16 cellular contexts compared by ENCODE assay signal in genomic region chr5:39197556-39197955, GRCh38. TPM values are rescaled to one million over a fixed set of nuclear protein-coding genes. Genes with fewer than 3 reads are reported as not detected.
DNase-seq lines count a peak whose midpoint lies in the region; ATAC-seq, FAIRE-seq and TF ChIP-seq lines count a peak whose summit lies in the region.
"Had no signal": no experiment of that assay in that cellular context is flagged by ENCODE, and none has a peak within 500 bp of the region (broad histone marks: within the 10 kb centered on the region; RNA-seq: fewer than 3 reads in every experiment).

No MANE protein-coding gene starts in this region.

- H3K4me1 ChIP-seq in Loucy (ENCODE audit: insufficient read depth, low read length, poor library complexity, severe bottlenecking) (peaks cover 66% of the 10 kb centered on the region), ovary (ENCODE audit: insufficient read depth) (no peaks in the 10 kb centered on the region)
- H3K4me1 ChIP-seq: ascending aorta had no signal

- peaks cover 99% of the 10 kb centered on the region for H3K79me2 ChIP-seq in Loucy (ENCODE audit: insufficient read depth, low read length)

- no peak for TF ChIP-seq EP300 in ovary (IDR thresholded peaks at IDR 0.05)

- TF ChIP-seq POLR2A in ovary (IDR thresholded peaks at IDR 0.05) = no peak
- no peak for TF ChIP-seq POLR2A in GM12891 (IDR thresholded peaks at IDR 0.05; ENCODE audit: low read depth, low read length)

- no peaks in the 10 kb centered on the region for H3K36me3 ChIP-seq in Loucy (ENCODE audit: insufficient read depth, low read length)
- no peaks in the 10 kb centered on the region for H3K36me3 ChIP-seq in ovary
- H3K36me3 ChIP-seq: ascending aorta had no signal

- H4K20me1 ChIP-seq in Loucy (ENCODE audit: insufficient read depth, low read length, poor library complexity, severe bottlenecking) = peaks cover 4% of the 10 kb centered on the region

- H3K9me2 ChIP-seq in Loucy (replicated peaks; ENCODE audit: low read depth, low read length) = no peaks in the 10 kb centered on the region

- no peaks in the 10 kb centered on the region for H3K27me3 Mint-ChIP-seq in activated naive CD8-positive, alpha-beta T cell treated with anti-CD3 and anti-CD28 coated beads, Interleukin-2, amount 50 U/mL, for 24 hours

- peak; percentile 69 for ATAC-seq in activated naive CD8-positive, alpha-beta T cell treated with anti-CD3 and anti-CD28 coated beads, Interleukin-2, amount 50 U/mL, for 24 hours

- peak; percentile 39; the same call in 1 of the 2 replicates for TF ChIP-seq CTCF in Loucy (conservative IDR thresholded peaks at IDR 0.05; ENCODE audit: low read length)
- no peak for TF ChIP-seq CTCF in ovary (IDR thresholded peaks at IDR 0.05)

- FAIRE-seq in GM12891 (lab: Jason Lieb, UNC) = no peak
- FAIRE-seq: endothelial cell of umbilical vein, urothelium cell line had no signal

- H2AFZ ChIP-seq in Loucy (ENCODE audit: low read length) = no peak overlapping the region

- H3K4me3 Mint-ChIP-seq in activated naive CD8-positive, alpha-beta T cell treated with anti-CD3 and anti-CD28 coated beads, Interleukin-2, amount 50 U/mL, for 24 hours = peak overlapping the region; percentile 68

- peak overlapping the region; percentile 89 for H3K4me3 ChIP-seq in Loucy (ENCODE audit: low read length, poor library complexity, severe bottlenecking)
- H3K4me3 ChIP-seq in ovary = no peak overlapping the region
- H3K4me3 ChIP-seq: ascending aorta had no signal

- intact Hi-C loops in ovary (cut with DNase I) = no loop called here

- peaks cover 58% of the 10 kb centered on the region for H3K4me1 Mint-ChIP-seq in activated naive CD8-positive, alpha-beta T cell treated with anti-CD3 and anti-CD28 coated beads, Interleukin-2, amount 50 U/mL, for 24 hours

- H3K9me3 ChIP-seq in Loucy (ENCODE audit: insufficient read depth, low read depth, low read length) (no peaks in the 10 kb centered on the region), ovary (no peaks in the 10 kb centered on the region)
- H3K9me3 ChIP-seq: ascending aorta had no signal

- no peaks in the 10 kb centered on the region for H3K9me3 Mint-ChIP-seq in activated naive CD8-positive, alpha-beta T cell treated with anti-CD3 and anti-CD28 coated beads, Interleukin-2, amount 50 U/mL, for 24 hours

- no peaks in the 10 kb centered on the region for H3F3A ChIP-seq in Loucy (ENCODE audit: low read depth)

- H3K27ac Mint-ChIP-seq in activated naive CD8-positive, alpha-beta T cell treated with anti-CD3 and anti-CD28 coated beads, Interleukin-2, amount 50 U/mL, for 24 hours = peak overlapping the region; percentile 73

- peak overlapping the region; percentile 90 for H3K9ac ChIP-seq in Loucy (ENCODE audit: low read depth, low read length, poor library complexity, severe bottlenecking)
- H3K9ac ChIP-seq: KMS-11 had no signal

- H3K27ac ChIP-seq in ovary = no peak overlapping the region
- H3K27ac ChIP-seq: ascending aorta, C4-2B, KMS-11 had no signal

- H3K27me3 ChIP-seq in Loucy (ENCODE audit: insufficient read depth, low read length, poor library complexity, severe bottlenecking) (no peaks in the 10 kb centered on the region), ovary (no peaks in the 10 kb centered on the region)
- H3K27me3 ChIP-seq: ascending aorta had no signal

- peak; percentile 63 for DNase-seq in activated CD4-positive, alpha-beta T cell treated with anti-CD3 and anti-CD28 coated beads, Interleukin-2, amount 50 U/mL, for 1 hour
- DNase-seq in activated naive CD8-positive, alpha-beta T cell treated with anti-CD3 and anti-CD28 coated beads, Interleukin-2, amount 50 U/mL, for 24 hours = peak; percentile 61
- DNase-seq in stimulated activated CD4-positive, alpha-beta T cell treated with anti-CD3 and anti-CD28 coated beads, Interleukin-2, amount 100 ng/mL, for 24 hours = peak; percentile 60 to 63
- DNase-seq in ovary (no peak), COR-L47 (lab: John Stamatoyannopoulos, UW) (no peak), GM12891 (ENCODE audit: insufficient read length, low spot score) (no peak), NCI-H1694 treated with DMSO at 0.1 percent for 48 hours (lab: John Stamatoyannopoulos, UW) (no peak)
- DNase-seq: H7, hypothalamus, NCI-H2107 had no signal

- 95 to 96% (median 96%) methylated on average over 4 of the region's 4 CpGs for WGBS in ovary, 3 donors

- H3K4me2 ChIP-seq in Loucy (ENCODE audit: low read depth, low read length, poor library complexity, severe bottlenecking) = peak overlapping the region; percentile 94
- H3K4me2 ChIP-seq: KMS-11 had no signal

- peaks cover 3% of the 10 kb centered on the region for H3K36me3 Mint-ChIP-seq in activated naive CD8-positive, alpha-beta T cell treated with anti-CD3 and anti-CD28 coated beads, Interleukin-2, amount 50 U/mL, for 24 hours (ENCODE audit: low read depth)

TF ChIP-seq in GM12891, 5 proteins besides CTCF, POLR2A, EP300 and RAD21:
- TF ChIP-seq PAX5 (IDR thresholded peaks at IDR 0.05; ENCODE audit: insufficient read depth, low read length, severe bottlenecking) = no peak
- no peak for TF ChIP-seq POLR2AphosphoS5 (IDR thresholded peaks at IDR 0.05; ENCODE audit: low read depth, low read length)
- no peak for TF ChIP-seq POU2F2 (IDR thresholded peaks at IDR 0.05; ENCODE audit: low read depth, low read length)
- TF ChIP-seq SPI1 (IDR thresholded peaks at IDR 0.05; ENCODE audit: low read depth, low read length) = no peak
- no peak for TF ChIP-seq TAF1 (IDR thresholded peaks at IDR 0.05; ENCODE audit: low read depth, low read length)
TF ChIP-seq in GM12891: peak in this region for 0.

RNA-seq across cellular contexts. Expression of gene FYB1, which starts 21.8 kb away (rescaled TPM):
- 1 to 10 TPM; 2.4 to 8.9 (median 3.6) TPM for total RNA-seq in ovary
- 10 to 100 TPM in 1 of 2 donors, 1 to 10 TPM in 1; 1.1 to 12.4 TPM for polyA plus RNA-seq in ovary
- polyA plus RNA-seq in GM12891 (2012; ENCODE audit: low read depth, missing spikeins) = 1.4 TPM
- total RNA-seq: H7 had no signal
- polyA plus RNA-seq: endothelial cell of umbilical vein had no signal

Comparison
In these comparisons a context has a peak if more than half of its experiments do, and no peak if none do; other contexts are left out.
1. DNase-seq: peak in activated CD4-positive, alpha-beta T cell treated with anti-CD3 and anti-CD28 coated beads, Interleukin-2, amount 50 U/mL, for 1 hour (single experiment), activated naive CD8-positive, alpha-beta T cell treated with anti-CD3 and anti-CD28 coated beads, Interleukin-2, amount 50 U/mL, for 24 hours (single experiment) and stimulated activated CD4-positive, alpha-beta T cell treated with anti-CD3 and anti-CD28 coated beads, Interleukin-2, amount 100 ng/mL, for 24 hours (2 of 2); none in ovary (0 of 5), COR-L47 (single experiment), GM12891 (single experiment) and NCI-H1694 treated with DMSO at 0.1 percent for 48 hours (single experiment).